Comparison of ENCODE assay signal across 11 cellular contexts in genomic region chr5:61623401-61624069, GRCh38.
A peak's percentile ranks its signal among the peaks of the same experiment; 100 is the strongest.
DNase-seq lines count a peak whose midpoint lies in the region; ATAC-seq and TF ChIP-seq lines count a peak whose summit lies in the region.
"Had no signal": no experiment of that assay in that cellular context is flagged by ENCODE, and none has a peak within 500 bp of the region (broad histone marks: within the 10 kb centered on the region; RNA-seq: fewer than 3 reads in every experiment).

No MANE protein-coding gene starts in this region.

- CTCF ChIA-PET in Caco-2 (lab: Charles Lee), result no interaction called here
- CTCF ChIA-PET in IMR-90 (lab: Yijun Ruan, JAX), result interaction anchor here (1.8 kb wide), 2 partner anchors 11 to 35 kb away, joined by 3 to 4 read pairs; no protein-coding TSS in a partner anchor

- H3K4me3 Mint-ChIP-seq in Caco-2 (ENCODE audit: unreplicated experiment), result no peak overlapping the region

- H3K4me2 ChIP-seq in IMR-90 (ENCODE audit: low read depth, low read length) (no peak overlapping the region), mesenchymal stem cell (ENCODE audit: low read length, poor library complexity, severe bottlenecking) (no peak overlapping the region)

- H3K27ac Mint-ChIP-seq in Caco-2 (ENCODE audit: unreplicated experiment), result no peak overlapping the region

- no peaks in the 10 kb centered on the region for H3K4me1 ChIP-seq in Caco-2
- no peaks in the 10 kb centered on the region; the same call in 1 of the 2 replicates for H3K4me1 ChIP-seq in IMR-90 (ENCODE audit: control insufficient read depth, insufficient read depth, low read length)
- H3K4me1 ChIP-seq in mesenchymal stem cell (ENCODE audit: control insufficient read depth, insufficient read depth, low read depth, low read length), result peaks cover 11% of the 10 kb centered on the region

- H2AK9ac ChIP-seq in IMR-90 (replicated peaks; ENCODE audit: low read depth, low read length, poor library complexity), result no peak overlapping the region

- H4K8ac ChIP-seq in IMR-90 (ENCODE audit: low read depth in 2 of 2, low read length in 2 of 2) (no peak overlapping the region), mesenchymal stem cell (ENCODE audit: low read length) (no peak overlapping the region)

- H3K9ac ChIP-seq in IMR-90 (ENCODE audit: low read depth, low read length) (no peak overlapping the region), mesenchymal stem cell (ENCODE audit: low read length) (no peak overlapping the region)

- H3K36me3 ChIP-seq in Caco-2 (ENCODE audit: control insufficient read depth, insufficient read depth, low read length) (no peaks in the 10 kb centered on the region), IMR-90 (ENCODE audit: control insufficient read depth, insufficient read depth, low read length) (no peaks in the 10 kb centered on the region), brain microvascular endothelial cell (replicated peaks) (no peaks in the 10 kb centered on the region), mesenchymal stem cell (ENCODE audit: control insufficient read depth in 1 of 2, insufficient read depth in 2 of 2, low read depth in 1 of 2, low read length in 2 of 2) (no peaks in the 10 kb centered on the region)

- H2AFZ ChIP-seq in IMR-90 (replicated peaks; ENCODE audit: low read length, poor library complexity) (no peak overlapping the region), mesenchymal stem cell (ENCODE audit: low read depth, low read length) (no peak overlapping the region)

- H3K14ac ChIP-seq in IMR-90 (replicated peaks; ENCODE audit: low read depth, low read length), result no peak overlapping the region
- no peak overlapping the region for H3K14ac ChIP-seq in mesenchymal stem cell (ENCODE audit: low read length in 2 of 2)

- intact Hi-C loops in Caco-2 (cut with micrococcal nuclease; ENCODE audit: unreplicated experiment), result no loop called here
- intact Hi-C loops in IMR-90 (cut with micrococcal nuclease), result no loop called here

- dilution Hi-C loops in IMR-90 (cut with HindIII; ENCODE audit: low sequenced_read_pairs, unreplicated experiment), result no loop called here

- in situ Hi-C loops in IMR-90 (cut with MboI; ENCODE audit: low sequenced_read_pairs), result no loop called here
- in situ Hi-C loops in brain microvascular endothelial cell (cut with HindIII; ENCODE audit: low pct_ligation_motif_present, low sequenced_read_pairs), result no loop called here

- H2BK5ac ChIP-seq in IMR-90 (ENCODE audit: low read depth, low read length, poor library complexity, severe bottlenecking), result no peak overlapping the region
- H2BK5ac ChIP-seq in mesenchymal stem cell (ENCODE audit: low read depth, low read length, poor library complexity, severe bottlenecking), result no peak overlapping the region

- H3K18ac ChIP-seq in IMR-90 (ENCODE audit: low read depth, low read length) (no peak overlapping the region), mesenchymal stem cell (ENCODE audit: low read depth in 1 of 2, low read length in 2 of 2) (no peak overlapping the region)

- H3K9me3 Mint-ChIP-seq in Caco-2 (ENCODE audit: unreplicated experiment), result no peaks in the 10 kb centered on the region

- TF ChIP-seq RAD21 in IMR-90 (IDR thresholded peaks at IDR 0.05; ENCODE audit: low read length), result no peak

- H2AK5ac ChIP-seq in IMR-90 (ENCODE audit: low read depth, low read length), result no peak overlapping the region
- H2AK5ac ChIP-seq in mesenchymal stem cell (ENCODE audit: low read length, severe bottlenecking), result no peak overlapping the region

- no peak overlapping the region for H4K5ac ChIP-seq in IMR-90 (ENCODE audit: low read depth, low read length)

- no peaks in the 10 kb centered on the region for H3K36me3 Mint-ChIP-seq in Caco-2 (ENCODE audit: insufficient read depth, unreplicated experiment)

- H3K4ac ChIP-seq in IMR-90 (ENCODE audit: low read depth, low read length), result no peak overlapping the region
- no peak overlapping the region for H3K4ac ChIP-seq in mesenchymal stem cell (ENCODE audit: low read depth in 1 of 2, low read length in 2 of 2)

- TF ChIP-seq CTCF in Caco-2 (IDR thresholded peaks at IDR 0.05; ENCODE audit: insufficient read depth in 1 of 2, low read depth in 1 of 2, low read length in 1 of 2, severe bottlenecking in 1 of 2, unreplicated experiment in 1 of 2) (peak; percentile 34 to 42), IMR-90 (conservative IDR thresholded peaks at IDR 0.05; ENCODE audit: low read depth, low read length) (0 out of 2 replicates have a peak, but pooled peaks have one; percentile 18), brain microvascular endothelial cell (IDR thresholded peaks at IDR 0.05; ENCODE audit: low read depth, low read length, missing control alignments) (peak; percentile 57)

- POLR2A ChIA-PET in Caco-2 (lab: Charles Lee), result no interaction called here
- POLR2A ChIA-PET in IMR-90 (lab: Charles Lee; ENCODE audit: unreplicated experiment), result no interaction called here

- no peak overlapping the region for H3K4me3 ChIP-seq in Caco-2 (ENCODE audit: low read depth, low read length)
- no peak overlapping the region for H3K4me3 ChIP-seq in IMR-90 (ENCODE audit: insufficient read depth, low read depth, low read length)
- no peak overlapping the region for H3K4me3 ChIP-seq in brain microvascular endothelial cell (ENCODE audit: low read depth, low read length)
- no peak overlapping the region for H3K4me3 ChIP-seq in mesenchymal stem cell (ENCODE audit: insufficient read depth in 1 of 2, low read depth in 1 of 2, low read length in 2 of 2)

- no peak overlapping the region for H2BK20ac ChIP-seq in IMR-90 (ENCODE audit: low read depth, low read length)

- H2BK120ac ChIP-seq in IMR-90 (ENCODE audit: low read depth, low read length), result no peak overlapping the region
- H2BK120ac ChIP-seq in mesenchymal stem cell (ENCODE audit: low read depth, low read length), result no peak overlapping the region

- H3K27ac ChIP-seq in IMR-90 (ENCODE audit: insufficient read depth, low read length) (no peak overlapping the region), brain microvascular endothelial cell (no peak overlapping the region), mesenchymal stem cell (ENCODE audit: low read length, poor library complexity, severe bottlenecking) (no peak overlapping the region)

- no peaks in the 10 kb centered on the region for H4K20me1 ChIP-seq in IMR-90 (ENCODE audit: insufficient read depth, low read length)

- H3K23ac ChIP-seq in IMR-90 (ENCODE audit: low read depth, low read length) (no peak overlapping the region), mesenchymal stem cell (ENCODE audit: low read length in 2 of 2) (no peak overlapping the region)

- no peak for ATAC-seq in IMR-90 (ENCODE audit: low read depth)
- no peak for ATAC-seq in GM18502 (IDR thresholded peaks at IDR 0.05; ENCODE audit: poor library complexity, unreplicated experiment)
- ATAC-seq: left lobe of liver had no signal

- 100% methylated on average over 2 of the region's 5 CpGs; no CpG with 5 or more reads in 1 of the 2 experiments for WGBS in IMR-90 (ENCODE audit: extremely low coverage in 2 of 2, insufficient read length in 1 of 2), 2 experiments
- WGBS in mesenchymal stem cell, result 68% methylated on average over 3 of the region's 5 CpGs

- DNase-seq in Caco-2 (peak in 1 of 2 experiments; percentile 11), IMR-90 (no peak), brain microvascular endothelial cell (peak; percentile 9), mesenchymal stem cell (peak; percentile 29), epidermal melanocyte (ENCODE audit: insufficient read length, low spot score) (no peak)
- DNase-seq in NK-92 treated with Interleukin-12 subunit alpha and Interleukin-12 subunit beta, amount 100 ng/mL, for 24 hours (lab: John Stamatoyannopoulos, UW), result no peak
- DNase-seq in activated CD4-positive, alpha-beta T cell treated with anti-CD3 and anti-CD28 coated beads, Interleukin-2, amount 50 U/mL, for 48 hours, result no peak
- DNase-seq: cortex of kidney, NCI-H187 treated with DMSO at 0.1 percent for 48 hours had no signal

- H2BK12ac ChIP-seq in mesenchymal stem cell (ENCODE audit: low read length in 2 of 2), result no peak overlapping the region

- H2BK15ac ChIP-seq in IMR-90 (ENCODE audit: low read depth, low read length) (no peak overlapping the region), mesenchymal stem cell (ENCODE audit: low read depth, poor library complexity, severe bottlenecking) (no peak overlapping the region)

- BruUV-seq in Caco-2 (replicated peaks; lab: Mats Ljungman, UMichigan), result no TSS peak
- BruUV-seq in IMR-90 (replicated peaks; lab: Mats Ljungman, UMichigan), result no TSS peak

- no peaks in the 10 kb centered on the region for H3K27me3 ChIP-seq in Caco-2 (replicated peaks; ENCODE audit: control insufficient read depth, insufficient read depth, low read length)
- H3K27me3 ChIP-seq in IMR-90 (ENCODE audit: control insufficient read depth, insufficient read depth, low read length), result peaks cover 2% of the 10 kb centered on the region; the same call in 1 of the 2 replicates
- no peaks in the 10 kb centered on the region for H3K27me3 ChIP-seq in brain microvascular endothelial cell (replicated peaks)
- H3K27me3 ChIP-seq in mesenchymal stem cell (ENCODE audit: control insufficient read depth in 1 of 2, insufficient read depth in 1 of 2, low read length in 2 of 2), result no peaks in the 10 kb centered on the region

- H3K27me3 Mint-ChIP-seq in Caco-2 (ENCODE audit: insufficient read depth, unreplicated experiment), result peaks cover 7% of the 10 kb centered on the region

- no peak overlapping the region for H3K56ac ChIP-seq in IMR-90 (ENCODE audit: extremely low read depth, insufficient read depth, low read length)

- H3K79me1 ChIP-seq in IMR-90 (ENCODE audit: low read depth in 1 of 2, low read length in 2 of 2) (no peaks in the 10 kb centered on the region), mesenchymal stem cell (replicated peaks; ENCODE audit: low read length, poor library complexity, severe bottlenecking) (no peaks in the 10 kb centered on the region)

- H4K91ac ChIP-seq in IMR-90 (ENCODE audit: insufficient read depth, low read depth, low read length) (no peak overlapping the region), mesenchymal stem cell (ENCODE audit: low read length) (no peak overlapping the region)

- no peaks in the 10 kb centered on the region for H3K9me3 ChIP-seq in Caco-2
- no peaks in the 10 kb centered on the region for H3K9me3 ChIP-seq in IMR-90 (ENCODE audit: control insufficient read depth, insufficient read depth, low read length)
- H3K9me3 ChIP-seq in mesenchymal stem cell (ENCODE audit: control insufficient read depth, low read length), result no peaks in the 10 kb centered on the region

- no peaks in the 10 kb centered on the region for H3K4me1 Mint-ChIP-seq in Caco-2 (ENCODE audit: low read depth, unreplicated experiment)

- TF ChIP-seq POLR2A in IMR-90 (IDR thresholded peaks at IDR 0.05; ENCODE audit: low read depth, low read length), result no peak

- no peaks in the 10 kb centered on the region for H3K9me1 ChIP-seq in IMR-90 (ENCODE audit: insufficient read depth, low read length)

TF ChIP-seq in IMR-90, 13 proteins besides CTCF, POLR2A, EP300 and RAD21 (continues in another document):
- TF ChIP-seq MAFK (IDR thresholded peaks at IDR 0.05; ENCODE audit: low read depth, low read length), result no peak
- TF ChIP-seq SMC3 (IDR thresholded peaks at IDR 0.05; ENCODE audit: low read depth, low read length), result no peak
- TF ChIP-seq BHLHE40 (IDR thresholded peaks at IDR 0.05; ENCODE audit: low read depth, low read length), result no peak
- no peak for TF ChIP-seq CHD1 (IDR thresholded peaks at IDR 0.05; ENCODE audit: low read depth, low read length)

Comparison
In these comparisons a context has a peak if more than half of its experiments do, and no peak if none do; other contexts are left out.
1. DNase-seq: peak in brain microvascular endothelial cell (single experiment) and mesenchymal stem cell (single experiment); none in IMR-90 (single experiment), epidermal melanocyte (single experiment), NK-92 treated with Interleukin-12 subunit alpha and Interleukin-12 subunit beta, amount 100 ng/mL, for 24 hours (single experiment) and activated CD4-positive, alpha-beta T cell treated with anti-CD3 and anti-CD28 coated beads, Interleukin-2, amount 50 U/mL, for 48 hours (0 of 2).
2. Peak in every context shown above with its lines, with median percentiles within 50 percentile points of each other: CTCF ChIP-seq.